Comparison of ENCODE assay signal across 1 cellular context in the genomic region with DNA sequence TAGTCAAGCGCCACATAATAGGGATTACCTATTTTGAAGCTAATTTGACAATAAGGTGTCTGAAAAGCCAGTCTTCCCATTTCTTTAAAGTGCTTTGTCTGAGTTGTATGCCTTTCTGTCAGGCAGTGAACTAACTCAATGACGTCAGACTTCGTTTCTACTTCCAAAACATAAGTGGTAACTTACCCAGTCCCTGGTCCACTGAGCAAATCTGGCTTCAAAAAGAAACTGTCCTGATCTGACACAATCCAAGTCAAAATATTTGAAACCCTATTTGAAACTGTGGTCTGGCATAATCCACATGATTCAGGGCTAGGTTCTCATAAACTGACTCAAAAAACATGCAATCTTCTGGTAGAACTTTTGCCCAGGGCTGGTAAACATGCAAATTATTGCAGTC.
TF ChIP-seq lines count a peak whose summit lies in the region.

No MANE protein-coding gene starts in this region.

TF ChIP-seq in SK-N-SH treated with all-trans-retinoic acid at 6 μM for 48 hours, 23 proteins besides CTCF, POLR2A, EP300 and RAD21 (continued from another document):
- TF ChIP-seq, protein P1, sequence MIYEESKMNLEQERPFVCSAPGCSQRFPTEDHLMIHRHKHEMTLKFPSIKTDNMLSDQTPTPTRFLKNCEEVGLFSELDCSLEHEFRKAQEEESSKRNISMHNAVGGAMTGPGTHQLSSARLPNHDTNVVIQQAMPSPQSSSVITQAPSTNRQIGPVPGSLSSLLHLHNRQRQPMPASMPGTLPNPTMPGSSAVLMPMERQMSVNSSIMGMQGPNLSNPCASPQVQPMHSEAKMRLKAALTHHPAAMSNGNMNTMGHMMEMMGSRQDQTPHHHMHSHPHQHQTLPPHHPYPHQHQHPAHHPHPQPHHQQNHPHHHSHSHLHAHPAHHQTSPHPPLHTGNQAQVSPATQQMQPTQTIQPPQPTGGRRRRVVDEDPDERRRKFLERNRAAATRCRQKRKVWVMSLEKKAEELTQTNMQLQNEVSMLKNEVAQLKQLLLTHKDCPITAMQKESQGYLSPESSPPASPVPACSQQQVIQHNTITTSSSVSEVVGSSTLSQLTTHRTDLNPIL (CRISPR knock-in tag; IDR thresholded peaks at IDR 0.05; ENCODE audit: low read depth) = no peak
